In genomic region chr9:37324691-37325490, GRCh38 we compare ENCODE assay signal across 8 cellular contexts.
A peak's percentile ranks its signal among the peaks of the same experiment; 100 is the strongest.
DNase-seq lines count a peak whose midpoint lies in the region; ATAC-seq and TF ChIP-seq lines count a peak whose summit lies in the region.
"Had no signal": no experiment of that assay in that cellular context is flagged by ENCODE, and none has a peak within 500 bp of the region (broad histone marks: within the 10 kb centered on the region; RNA-seq: fewer than 3 reads in every experiment).

No MANE protein-coding gene starts in this region.

- TF ChIP-seq CTCF in neural crest cell (conservative IDR thresholded peaks at IDR 0.05) = no peak

- peaks cover 4% of the 10 kb centered on the region for H3K9me3 Mint-ChIP-seq in neural crest cell
- H3K9me3 Mint-ChIP-seq: T-cell had no signal

- DNase-seq in NCI-H524 (lab: John Stamatoyannopoulos, UW) (peak; percentile 65 to 84), neural crest cell (ENCODE audit: low read depth, low spot score) (peak; percentile 19)
- DNase-seq in stimulated activated CD4-positive, alpha-beta T cell treated with anti-CD3 and anti-CD28 coated beads, Interleukin-2, amount 100 ng/mL, for 48 hours = no peak
- no peak for DNase-seq in activated CD4-positive, alpha-beta T cell treated with anti-CD3 and anti-CD28 coated beads, Interleukin-2, amount 50 U/mL, for 1 hour
- DNase-seq: T-cell had no signal

- peaks cover 7% of the 10 kb centered on the region for H3K36me3 Mint-ChIP-seq in neural crest cell (ENCODE audit: low read depth)

- H3K4me1 Mint-ChIP-seq in neural crest cell = peaks cover 38% of the 10 kb centered on the region

- H3K27ac Mint-ChIP-seq in neural crest cell (ENCODE audit: unreplicated experiment) = peak overlapping the region; percentile 1

- H3K4me3 Mint-ChIP-seq in neural crest cell = peak overlapping the region; percentile 25
- H3K4me3 Mint-ChIP-seq: T-cell had no signal

- no peaks in the 10 kb centered on the region for H3K27me3 Mint-ChIP-seq in neural crest cell (ENCODE audit: low read depth)
- H3K27me3 Mint-ChIP-seq: T-cell had no signal

- ATAC-seq in GM19035 (IDR thresholded peaks at IDR 0.05; ENCODE audit: unreplicated experiment) (peak; percentile 26), HG03064 (IDR thresholded peaks at IDR 0.05; ENCODE audit: low read depth, unreplicated experiment) (peak; percentile 12), GM21825 (IDR thresholded peaks at IDR 0.05; ENCODE audit: unreplicated experiment) (no peak)
- ATAC-seq: T-cell had no signal

Comparison
In these comparisons a context has a peak if more than half of its experiments do, and no peak if none do; other contexts are left out.
1. DNase-seq: peak in NCI-H524 (2 of 2) and neural crest cell (single experiment); none in stimulated activated CD4-positive, alpha-beta T cell treated with anti-CD3 and anti-CD28 coated beads, Interleukin-2, amount 100 ng/mL, for 48 hours (0 of 2) and activated CD4-positive, alpha-beta T cell treated with anti-CD3 and anti-CD28 coated beads, Interleukin-2, amount 50 U/mL, for 1 hour (single experiment).